8 cellular contexts compared by ENCODE assay signal in the genomic region with DNA sequence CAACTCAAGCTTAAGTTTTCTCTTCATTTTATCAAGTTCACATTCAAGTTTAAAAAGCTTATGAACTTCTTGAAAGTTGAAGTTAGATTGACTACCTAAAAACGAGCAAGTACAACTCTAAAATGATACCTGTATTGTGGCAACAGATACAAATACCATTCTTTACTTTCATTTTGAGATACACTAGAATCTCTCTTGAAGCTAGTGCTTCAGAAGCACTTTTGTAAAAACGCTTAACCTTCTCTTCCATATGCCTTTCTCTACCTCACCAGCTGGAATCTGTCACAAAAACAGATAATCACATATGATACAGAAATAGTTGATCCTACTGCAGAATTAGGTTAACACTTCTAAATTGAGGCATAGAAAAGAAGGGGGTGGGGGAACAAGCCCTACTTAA. TPM values are rescaled to one million over a fixed set of nuclear protein-coding genes. Genes with fewer than 3 reads are reported as not detected.
A peak's percentile ranks its signal among the peaks of the same experiment; 100 is the strongest.
DNase-seq lines count a peak whose midpoint lies in the region; ATAC-seq and TF ChIP-seq lines count a peak whose summit lies in the region.

No MANE protein-coding gene starts in this region.

- ATAC-seq in GM18498 (IDR thresholded peaks at IDR 0.05; ENCODE audit: unreplicated experiment) (peak; percentile 28), GM21825 (IDR thresholded peaks at IDR 0.05; ENCODE audit: unreplicated experiment) (no peak)

- intact Hi-C loops in spleen (cut with DNase I; ENCODE audit: low total_unique reads): loop anchor here (5.0 kb wide), 1 partner anchor 50 kb away; no protein-coding TSS in a partner anchor

- in situ Hi-C loops in HAP-1 (cut with MboI; ENCODE audit: low sequenced_read_pairs): no loop called here

- 4 to 7% (median 5%) methylated on average over 2 of the region's 2 CpGs for WGBS in spleen, 5 donors

- DNase-seq in HAP-1 (ENCODE audit: low spot score in 2 of 2) (no peak), SJCRH30 (no peak), fibroblast of villous mesenchyme (ENCODE audit: low read depth) (no peak), spleen (no peak), amygdala (lab: John Stamatoyannopoulos, UW) (no peak), NCI-H1694 (lab: John Stamatoyannopoulos, UW) (no peak)

- no peak for TF ChIP-seq POLR2A in spleen (IDR thresholded peaks at IDR 0.05)

- no peaks in the 10 kb centered on the region for H3K9me3 ChIP-seq in HAP-1
- no peaks in the 10 kb centered on the region for H3K9me3 ChIP-seq in SJCRH30 (replicated peaks)
- no peaks in the 10 kb centered on the region for H3K9me3 ChIP-seq in spleen

- H3K36me3 ChIP-seq in HAP-1 (replicated peaks) (no peaks in the 10 kb centered on the region; the same call in 1 of the 2 replicates), SJCRH30 (no peaks in the 10 kb centered on the region), spleen (peaks cover 0 to 46% (median 12%) of the 10 kb centered on the region in 6 donors)

- H3K4me1 ChIP-seq in HAP-1: peaks cover 19% of the 10 kb centered on the region
- peaks cover 8% of the 10 kb centered on the region for H3K4me1 ChIP-seq in SJCRH30
- H3K4me1 ChIP-seq in spleen: peaks cover 25 to 86% (median 78%) of the 10 kb centered on the region in 6 donors

- peaks cover 8% of the 10 kb centered on the region; the same call in 1 of the 2 replicates for H3K27me3 ChIP-seq in HAP-1 (ENCODE audit: low read depth)
- no peaks in the 10 kb centered on the region for H3K27me3 ChIP-seq in SJCRH30
- no peaks in the 10 kb centered on the region for H3K27me3 ChIP-seq in spleen (replicated peaks in 1 of 7)

- TF ChIP-seq CTCF in fibroblast of villous mesenchyme (IDR thresholded peaks at IDR 0.05; ENCODE audit: insufficient read depth, low read depth, low read length) (no peak), spleen (IDR thresholded peaks at IDR 0.05 in 8 of 11, conservative IDR thresholded peaks at IDR 0.05 in 3 of 11) (no peak)

- H3K4me3 ChIP-seq in HAP-1 (peak overlapping the region; percentile 76), SJCRH30 (peak overlapping the region; percentile 93), fibroblast of villous mesenchyme (ENCODE audit: low read depth, low read length) (peak overlapping the region; percentile 73), spleen (peak overlapping the region; percentile 56 to 88 (median 84))

- H3K27ac ChIP-seq in SJCRH30: no peak overlapping the region
- peak overlapping the region; percentile 95 to 99 (median 99) for H3K27ac ChIP-seq in spleen

RNA-seq across cellular contexts. Expression of a gene that starts 1.6 kb away (rescaled TPM):
- 3.0 and 3.2 TPM in 2 replicates for total RNA-seq in SJCRH30 (2014; rRNA removed; shearing (Covaris generic))
- total RNA-seq in fibroblast of villous mesenchyme: 19.0 and 29.8 TPM in 2 replicates
- total RNA-seq in spleen: 100 to 1,000 TPM in 2 of 7 donors, 10 to 100 TPM in 5; 65.2 to 148 (median 80.3) TPM
- polyA plus RNA-seq in spleen: 10 to 100 TPM; 57.0 to 80.7 (median 59.9) TPM
